8 cellular contexts compared by ENCODE assay signal in the genomic region with DNA sequence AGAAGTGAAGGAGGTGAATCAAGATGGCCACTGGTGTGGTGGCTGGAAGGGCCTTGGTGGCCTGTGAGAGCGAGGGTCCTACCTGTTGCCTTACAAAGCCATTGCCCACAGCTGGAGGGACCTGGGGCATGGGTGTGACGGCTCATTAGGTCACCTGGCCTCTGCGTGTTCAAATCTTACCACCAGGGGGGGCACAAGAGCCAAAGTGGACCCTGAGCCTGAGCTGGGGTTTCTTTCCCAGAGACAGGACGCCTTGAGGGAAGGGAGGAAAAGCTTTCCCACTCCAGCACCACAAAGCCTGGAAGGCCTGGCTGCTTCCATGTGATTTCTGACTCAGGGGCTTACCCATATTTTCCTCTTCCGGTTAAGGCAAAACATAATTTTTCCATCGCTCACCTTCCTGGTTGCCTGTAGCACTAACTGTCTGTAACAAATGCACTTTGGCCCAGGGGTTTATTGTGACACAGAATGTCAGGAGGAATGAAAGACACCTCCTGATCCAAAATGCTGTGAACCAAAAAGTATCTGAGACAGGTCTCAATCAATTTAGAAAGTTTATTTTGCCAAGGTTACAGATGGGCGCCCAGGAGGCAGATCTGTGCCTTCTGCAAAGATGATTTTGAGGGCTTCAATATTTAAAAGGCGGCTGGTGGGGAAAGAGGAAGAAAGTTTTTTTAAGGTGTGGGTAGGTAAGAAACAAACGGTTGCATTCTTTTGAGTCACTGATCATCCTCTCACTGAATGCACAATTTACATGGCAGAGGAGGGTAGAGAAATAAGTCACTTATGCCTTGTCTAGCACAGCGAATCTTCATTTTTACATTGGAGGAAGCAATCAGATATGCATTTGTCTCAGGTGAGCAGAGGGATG. TPM values are rescaled to one million over a fixed set of nuclear protein-coding genes. Genes with fewer than 3 reads are reported as not detected.
DNase-seq lines count a peak whose midpoint lies in the region; ATAC-seq and FAIRE-seq lines count a peak whose summit lies in the region.

No MANE protein-coding gene starts in this region.

- peak; percentile 66 to 79 for ATAC-seq in left cardiac atrium

- no peaks in the 10 kb centered on the region for H3K36me3 ChIP-seq in rectal smooth muscle tissue (ENCODE audit: control insufficient read depth, insufficient read depth, low read length)

- no peaks in the 10 kb centered on the region for H3K27me3 ChIP-seq in rectal smooth muscle tissue (ENCODE audit: control insufficient read depth, insufficient read depth, low read length)

- peak; percentile 38 for DNase-seq in NCI-H1436 (lab: John Stamatoyannopoulos, UW)
- no peak for DNase-seq in NCI-H1436 treated with DMSO at 0.1 percent for 48 hours (lab: John Stamatoyannopoulos, UW)
- DNase-seq in M059J (ENCODE audit: low read depth) = peak; percentile 90
- peak; percentile 69 to 86 for DNase-seq in SW 1271 (lab: John Stamatoyannopoulos, UW)
- DNase-seq in amniotic epithelial cell (ENCODE audit: low read depth) = peak; percentile 88
- DNase-seq in left cardiac atrium = peak; percentile 86
- peak; percentile 97 for DNase-seq in urothelium cell line (ENCODE audit: low spot score)

- peaks cover 19% of the 10 kb centered on the region for H3K4me1 ChIP-seq in rectal smooth muscle tissue (ENCODE audit: control insufficient read depth, insufficient read depth, low read length)

- H3K9ac ChIP-seq in rectal smooth muscle tissue (ENCODE audit: low read length) = no peak overlapping the region

- no peak overlapping the region for H3K4me3 ChIP-seq in rectal smooth muscle tissue (ENCODE audit: low read length)

- peak; percentile 94 for FAIRE-seq in urothelium cell line (lab: Jason Lieb, UNC)

- peak overlapping the region; percentile 47 for H3K27ac ChIP-seq in rectal smooth muscle tissue (ENCODE audit: low read depth, low read length)

- intact Hi-C loops in left cardiac atrium (cut with DNase I) = loop anchor here in 1 of 2 donors (2.0 to 5.0 kb wide), 2 partner anchors 89 to 134 kb away; no protein-coding TSS in a partner anchor

RNA-seq across cellular contexts. Expression of a gene that starts 4.3 kb away (rescaled TPM):
- total RNA-seq in M059J (2014; rRNA removed; shearing (Covaris generic)) = 72.4 and 86.2 TPM in 2 replicates
- 100 to 1,000 TPM in 1 of 2 donors, 10 to 100 TPM in 1; 55.1 to 167 TPM for total RNA-seq in left cardiac atrium
